8 cellular contexts compared by ENCODE assay signal in the genomic region with DNA sequence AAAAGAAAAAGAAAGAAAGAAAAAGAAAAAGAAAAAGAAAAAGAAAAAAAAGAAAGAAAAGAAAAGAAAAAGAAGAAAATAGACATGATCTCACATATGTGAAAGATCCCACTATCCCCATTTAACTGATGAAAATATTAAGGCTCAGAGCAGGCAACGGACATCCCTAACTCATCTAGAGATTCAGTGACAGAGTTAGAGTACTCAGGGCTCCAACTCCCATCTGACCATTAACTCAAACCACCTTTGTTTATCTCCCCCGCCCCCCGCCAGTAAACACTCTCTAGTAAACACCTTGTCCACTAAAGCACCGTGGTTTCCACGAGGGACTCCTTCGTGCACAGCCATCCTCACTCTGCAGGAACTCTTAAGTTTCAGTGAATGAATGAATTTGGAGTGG.
DNase-seq lines count a peak whose midpoint lies in the region; ATAC-seq and TF ChIP-seq lines count a peak whose summit lies in the region.

No MANE protein-coding gene starts in this region.

- BruUV-seq in A673 (replicated peaks; lab: Mats Ljungman, UMichigan), result no TSS peak

- H3K27ac ChIP-seq in A673 (ENCODE audit: low read depth, low read length, poor library complexity, severe bottlenecking) (peak overlapping the region; percentile 94), duodenal mucosa (ENCODE audit: low read depth, low read length) (peak overlapping the region; percentile 98)

- ATAC-seq in HG03469 (IDR thresholded peaks at IDR 0.05; ENCODE audit: unreplicated experiment) (no peak), GM18858 (IDR thresholded peaks at IDR 0.05; ENCODE audit: unreplicated experiment) (no peak), HG02981 (IDR thresholded peaks at IDR 0.05; ENCODE audit: unreplicated experiment) (no peak), HG03175 (IDR thresholded peaks at IDR 0.05; ENCODE audit: unreplicated experiment) (no peak)

- peaks cover 77% of the 10 kb centered on the region for H3K4me1 Mint-ChIP-seq in nephron progenitor cell

- peak overlapping the region; percentile 83 for H3K4me3 Mint-ChIP-seq in nephron progenitor cell

- no peaks in the 10 kb centered on the region for H3K9me3 ChIP-seq in A673 (ENCODE audit: low read depth, low read length, poor library complexity, severe bottlenecking)
- H3K9me3 ChIP-seq in NT2/D1 (ENCODE audit: insufficient read depth, low read length), result no peaks in the 10 kb centered on the region
- no peaks in the 10 kb centered on the region for H3K9me3 ChIP-seq in duodenal mucosa (ENCODE audit: control insufficient read depth in 1 of 2, low read length in 2 of 2)

- H3K9me3 Mint-ChIP-seq in nephron progenitor cell, result no peaks in the 10 kb centered on the region

- H3K36me3 Mint-ChIP-seq in nephron progenitor cell (ENCODE audit: low read depth), result no peaks in the 10 kb centered on the region

- POLR2A ChIA-PET in A673 (lab: Charles Lee; ENCODE audit: low non-redundant PET), result no interaction called here

- DNase-seq in A673 (ENCODE audit: low spot score) (no peak), NT2/D1 (ENCODE audit: low read depth, low spot score) (no peak), nephron progenitor cell (no peak)

- H3K36me3 ChIP-seq in A673 (ENCODE audit: insufficient read depth, low read length, poor library complexity, severe bottlenecking), result peaks cover 22% of the 10 kb centered on the region
- peaks cover 13% of the 10 kb centered on the region for H3K36me3 ChIP-seq in NT2/D1 (ENCODE audit: insufficient read depth, insufficient read length, low read length)
- H3K36me3 ChIP-seq in duodenal mucosa (ENCODE audit: control insufficient read depth in 1 of 2, insufficient read depth in 2 of 2, low read length in 2 of 2), result no peaks in the 10 kb centered on the region

- peak overlapping the region; percentile 2 for H3K9ac ChIP-seq in NT2/D1 (ENCODE audit: insufficient read length, low read depth)
- H3K9ac ChIP-seq in duodenal mucosa (ENCODE audit: low read depth in 1 of 2, low read length in 2 of 2), result peak overlapping the region in 1 of 2 donors; percentile 79

- intact Hi-C loops in A673 (cut with micrococcal nuclease; ENCODE audit: unreplicated experiment), result no loop called here

- CTCF ChIA-PET in A673 (lab: Charles Lee), result interaction anchor here (1.9 kb wide), 1 partner anchor 8 kb away, joined by 14 read pairs; no protein-coding TSS in a partner anchor

- H3K4me1 ChIP-seq in A673 (ENCODE audit: insufficient read depth, low read length, poor library complexity, severe bottlenecking) (peaks cover 48% of the 10 kb centered on the region), NT2/D1 (ENCODE audit: insufficient read depth, insufficient read length) (peaks cover 10% of the 10 kb centered on the region), duodenal mucosa (ENCODE audit: control insufficient read depth in 1 of 2, insufficient read depth in 2 of 2, low read length in 2 of 2) (peaks cover 41 to 43% of the 10 kb centered on the region in 2 donors)

- TF ChIP-seq CTCF in A673 (conservative IDR thresholded peaks at IDR 0.05; ENCODE audit: low read depth, low read length) (no peak), nephron progenitor cell (IDR thresholded peaks at IDR 0.05) (no peak)

- peak overlapping the region; percentile 96 for H3K27ac Mint-ChIP-seq in nephron progenitor cell

- H3K27me3 ChIP-seq in A673 (replicated peaks; ENCODE audit: insufficient read depth, low read depth, low read length, poor library complexity) (no peaks in the 10 kb centered on the region), NT2/D1 (ENCODE audit: insufficient read depth, insufficient read length) (peaks cover 14% of the 10 kb centered on the region), duodenal mucosa (ENCODE audit: control insufficient read depth in 1 of 2, insufficient read depth in 2 of 2, low read length in 2 of 2) (no peaks in the 10 kb centered on the region)

- peaks cover 3% of the 10 kb centered on the region for H3K27me3 Mint-ChIP-seq in nephron progenitor cell (ENCODE audit: low read depth, poor library complexity)

- H3K4me3 ChIP-seq in A673 (ENCODE audit: low read depth, low read length, poor library complexity, severe bottlenecking) (no peak overlapping the region), NT2/D1 (ENCODE audit: insufficient read length, low read depth) (peak overlapping the region; percentile 15), duodenal mucosa (ENCODE audit: low read depth in 1 of 2, low read length in 2 of 2) (peak overlapping the region in 1 of 2 donors; percentile 71)
